11 cellular contexts compared by ENCODE assay signal in genomic region chr12:69766260-69766659, GRCh38. TPM values are rescaled to one million over a fixed set of nuclear protein-coding genes. Genes with fewer than 3 reads are reported as not detected.
"Had no signal": no experiment of that assay in that cellular context is flagged by ENCODE, and none has a peak within 500 bp of the region (broad histone marks: within the 10 kb centered on the region; RNA-seq: fewer than 3 reads in every experiment).

No MANE protein-coding gene starts in this region.

- H3K27ac ChIP-seq: HL-60, KMS-11 had no signal

- DNase-seq: GOT3, H7, HFFc6, IMR-90, KBM-7 had no signal

- H3K4me2 ChIP-seq: KMS-11 had no signal

- H3K36me3 ChIP-seq: HAP-1 had no signal

- ATAC-seq: HCT116 had no signal

- H3K4me3 ChIP-seq: HAP-1 had no signal

- H3K4me3 Mint-ChIP-seq: HFFc6 had no signal

- H3K4me1 ChIP-seq: HAP-1 had no signal

- H3K27ac Mint-ChIP-seq: HFFc6 had no signal

- H3K9ac ChIP-seq: KMS-11 had no signal

RNA-seq across cellular contexts. Expression of gene MYRFL, which starts 58.8 kb away (rescaled TPM):
- total RNA-seq: H4, H7, HFFc6, HT1080, IMR-90 had no signal
- polyA plus RNA-seq: IMR-90 had no signal
